ENCODE assay signal across 8 cellular contexts in the genomic region with DNA sequence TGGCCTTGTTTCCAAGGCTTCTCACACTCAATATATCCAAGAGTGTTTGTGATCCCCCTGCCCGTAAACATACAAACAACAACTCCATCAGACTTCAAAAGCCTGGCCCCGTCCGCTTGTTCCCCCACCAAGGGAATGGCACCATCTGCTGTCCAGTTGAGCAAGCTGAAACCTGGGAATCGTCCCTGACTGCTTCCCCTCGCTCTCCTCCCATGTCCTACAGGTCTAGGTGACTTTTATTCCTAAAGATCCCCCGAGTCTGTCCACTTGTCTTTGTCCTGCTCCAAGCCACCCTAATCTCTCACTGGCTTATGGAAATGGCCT. TPM values are rescaled to one million over a fixed set of nuclear protein-coding genes. Genes with fewer than 3 reads are reported as not detected.
DNase-seq lines count a peak whose midpoint lies in the region; ATAC-seq, FAIRE-seq and TF ChIP-seq lines count a peak whose summit lies in the region.

No MANE protein-coding gene starts in this region.

- H3K36me3 ChIP-seq in colonic mucosa, result no peaks in the 10 kb centered on the region

- intact Hi-C loops in colonic mucosa (cut with DNase I), result loop anchor here (5.0 kb wide), 1 partner anchor 161 kb away; no protein-coding TSS in a partner anchor

- no peaks in the 10 kb centered on the region for H3K27me3 Mint-ChIP-seq in nephron (ENCODE audit: low read depth)

- H3K4me1 ChIP-seq in colonic mucosa, result no peaks in the 10 kb centered on the region

- H3K27me3 ChIP-seq in colonic mucosa, result no peaks in the 10 kb centered on the region

- FAIRE-seq in GM12892 (lab: Jason Lieb, UNC), result no peak

- H3K9ac ChIP-seq in colonic mucosa (ENCODE audit: low read depth in 2 of 2, low read length in 2 of 2), result no peak overlapping the region

- H3K27ac ChIP-seq in colonic mucosa, result no peak overlapping the region

- H3K9me3 ChIP-seq in colonic mucosa, result no peaks in the 10 kb centered on the region

- ATAC-seq in GM21528 (IDR thresholded peaks at IDR 0.05; ENCODE audit: low FRiP score, unreplicated experiment) (no peak), HG03159 (IDR thresholded peaks at IDR 0.05; ENCODE audit: unreplicated experiment) (no peak)

- peak overlapping the region in 1 of 3 experiments; percentile 17 for H3K4me3 Mint-ChIP-seq in nephron

- peaks cover 7% of the 10 kb centered on the region for H3K36me3 Mint-ChIP-seq in nephron (ENCODE audit: low read depth)

- no peak overlapping the region for H3K4me3 ChIP-seq in colonic mucosa

- peaks cover 7% of the 10 kb centered on the region for H3K9me3 Mint-ChIP-seq in nephron

- TF ChIP-seq CTCF in colonic mucosa (IDR thresholded peaks at IDR 0.05) (no peak), nephron (IDR thresholded peaks at IDR 0.05; ENCODE audit: unreplicated experiment in 3 of 3) (peak; percentile 61 to 73 (median 67))

- peak overlapping the region in 2 of 3 experiments; percentile 69 to 83 for H3K27ac Mint-ChIP-seq in nephron

- TF ChIP-seq POLR2A in GM12892 (IDR thresholded peaks at IDR 0.05; ENCODE audit: low read depth, low read length), result no peak

- peaks cover 29% of the 10 kb centered on the region for H3K4me1 Mint-ChIP-seq in nephron

- DNase-seq in DMS114 treated with DMSO at 0.1 percent for 48 hours (lab: John Stamatoyannopoulos, UW; ENCODE audit: unreplicated experiment) (peak; percentile 19), LHCN-M2 (ENCODE audit: low read depth) (peak; percentile 35), colonic mucosa (peak; percentile 35), cerebellum (ENCODE audit: low spot score) (no peak), GM12892 (ENCODE audit: insufficient read length) (no peak)

RNA-seq across cellular contexts. Expression of gene FAM174B, which starts 27.9 kb away (rescaled TPM):
- total RNA-seq in LHCN-M2 (2014; rRNA removed) (9.6 and 14.8 TPM in 2 replicates), colonic mucosa (10 to 100 TPM; 25.2 to 25.7 TPM), cerebellum (25.0 TPM)
- polyA plus RNA-seq in LHCN-M2 (2012), result 10.6 TPM
- polyA plus RNA-seq in GM12892 (2012; ENCODE audit: missing spikeins), result 3.8 TPM

Comparison
In these comparisons a context has a peak if more than half of its experiments do, and no peak if none do; other contexts are left out.
1. DNase-seq: peak in DMS114 treated with DMSO at 0.1 percent for 48 hours (single experiment), LHCN-M2 (single experiment) and colonic mucosa (single experiment); none in cerebellum (single experiment) and GM12892 (single experiment).